ENCODE assay signal across 24 cellular contexts in genomic region chr4:173960398-173960797, GRCh38.
"Had no signal": no experiment of that assay in that cellular context is flagged by ENCODE, and none has a peak within 500 bp of the region (broad histone marks: within the 10 kb centered on the region; RNA-seq: fewer than 3 reads in every experiment).

No MANE protein-coding gene starts in this region.

- H3K9me3 Mint-ChIP-seq: stimulated activated naive CD8-positive, alpha-beta T cell treated with anti-CD3 and anti-CD28 coated beads, Interleukin-15, amount 100 ng/mL, for 72 hours; type B pancreatic cell had no signal

- H3K4me2 ChIP-seq: smooth muscle cell had no signal

- H3K4me3 Mint-ChIP-seq: immature natural killer cell; naive thymus-derived CD4-positive, alpha-beta T cell; natural killer cell treated with Interleukin-12 subunit alpha and Interleukin-12 subunit beta and Interleukin-15 and Interleukin-18, amount 100 ng/mL, for 72 hours; stimulated activated naive CD8-positive, alpha-beta T cell treated with anti-CD3 and anti-CD28 coated beads, Interleukin-15, amount 100 ng/mL, for 72 hours; type B pancreatic cell had no signal

- H3K4me1 ChIP-seq: left lung, right atrium auricular region, right lobe of liver, tibial nerve, uterus had no signal

- H3K27me3 ChIP-seq: left lung, ovary, right atrium auricular region, right lobe of liver, tibial nerve, uterus had no signal

- H3K36me3 ChIP-seq: left lung, ovary, right atrium auricular region, right lobe of liver, tibial nerve, uterus had no signal

- H3K27ac Mint-ChIP-seq: immature natural killer cell; naive thymus-derived CD4-positive, alpha-beta T cell; natural killer cell treated with Interleukin-12 subunit alpha and Interleukin-12 subunit beta and Interleukin-15 and Interleukin-18, amount 100 ng/mL, for 72 hours; progenitor cell of endocrine pancreas; stimulated activated naive CD8-positive, alpha-beta T cell treated with anti-CD3 and anti-CD28 coated beads, Interleukin-15, amount 100 ng/mL, for 72 hours; type B pancreatic cell had no signal

- H3K27me3 Mint-ChIP-seq: natural killer cell treated with Interleukin-12 subunit alpha and Interleukin-12 subunit beta and Interleukin-15 and Interleukin-18, amount 100 ng/mL, for 72 hours; progenitor cell of endocrine pancreas; stimulated activated naive CD8-positive, alpha-beta T cell treated with anti-CD3 and anti-CD28 coated beads, Interleukin-15, amount 100 ng/mL, for 72 hours; type B pancreatic cell had no signal

- ATAC-seq: left colon; left lung; mucosa of descending colon; naive thymus-derived CD4-positive, alpha-beta T cell; natural killer cell treated with Interleukin-12 subunit alpha and Interleukin-12 subunit beta and Interleukin-15 and Interleukin-18, amount 100 ng/mL, for 72 hours; right lobe of liver; stimulated activated naive CD8-positive, alpha-beta T cell treated with anti-CD3 and anti-CD28 coated beads, Interleukin-15, amount 100 ng/mL, for 72 hours had no signal

- DNase-seq: hypothalamus; immature natural killer cell; kidney; left colon; left lung; midbrain; mucosa of descending colon; naive thymus-derived CD4-positive, alpha-beta T cell; ovary; right lobe of liver; stimulated activated CD4-positive, alpha-beta T cell treated with anti-CD3 and anti-CD28 coated beads, Interleukin-2, amount 100 ng/mL, for 24 hours; stimulated activated CD4-positive, alpha-beta T cell treated with anti-CD3 and anti-CD28 coated beads, Interleukin-4, amount 100 ng/mL, for 1 hour; stimulated activated naive CD4-positive, alpha-beta T cell treated with Interleukin-2 at 50 U/mL for 16 hours; stimulated activated naive CD8-positive, alpha-beta T cell treated with anti-CD3 and anti-CD28 coated beads, Interleukin-15, amount 100 ng/mL, for 72 hours; substantia nigra; uterus had no signal

- H3K36me3 Mint-ChIP-seq: immature natural killer cell; naive thymus-derived CD4-positive, alpha-beta T cell; natural killer cell treated with Interleukin-12 subunit alpha and Interleukin-12 subunit beta and Interleukin-15 and Interleukin-18, amount 100 ng/mL, for 72 hours; type B pancreatic cell had no signal

- H3K27ac ChIP-seq: left lung, ovary, right atrium auricular region, right lobe of liver, tibial nerve, uterus had no signal

- H3K4me1 Mint-ChIP-seq: immature natural killer cell; naive thymus-derived CD4-positive, alpha-beta T cell; stimulated activated naive CD8-positive, alpha-beta T cell treated with anti-CD3 and anti-CD28 coated beads, Interleukin-15, amount 100 ng/mL, for 72 hours had no signal

- H3K9me3 ChIP-seq: left lung, mucosa of descending colon, ovary, right atrium auricular region, right lobe of liver, tibial nerve, uterus had no signal

- H3K4me3 ChIP-seq: left lung, lung, mucosa of descending colon, ovary, right atrium auricular region, right lobe of liver, smooth muscle cell, tibial nerve, uterus had no signal

- FAIRE-seq: islet of Langerhans, kidney had no signal
